ENCODE assay signal across 8 cellular contexts in genomic region chr11:64148200-64148916, GRCh38. TPM values are rescaled to one million over a fixed set of nuclear protein-coding genes. Genes with fewer than 3 reads are reported as not detected.
DNase-seq lines count a peak whose midpoint lies in the region; ATAC-seq and TF ChIP-seq lines count a peak whose summit lies in the region.

No MANE protein-coding gene starts in this region.

- ATAC-seq in WTC11 (peak; percentile 58), HG02798 (IDR thresholded peaks at IDR 0.05; ENCODE audit: poor library complexity, unreplicated experiment) (no peak), GM21423 (IDR thresholded peaks at IDR 0.05; ENCODE audit: unreplicated experiment) (no peak)

- TF ChIP-seq CTCF in GM12874 (IDR thresholded peaks at IDR 0.05; ENCODE audit: insufficient read depth, low read depth, low read length) (peak; percentile 87), WTC11 (IDR thresholded peaks at IDR 0.05) (peak; percentile 75)

- in situ Hi-C loops in T47D (cut with HindIII; ENCODE audit: low pct_unique_long_range_greater_than_20kb, low sequenced_read_pairs): no loop called here

- peak; percentile 41 for DNase-seq in NCI-H2029 (lab: John Stamatoyannopoulos, UW)
- peak; percentile 81 for DNase-seq in WTC11 (ENCODE audit: low spot score)
- DNase-seq in T47D (ENCODE audit: low read depth in 1 of 2, low spot score in 1 of 2): peak; percentile 71 to 73
- DNase-seq in iris pigment epithelial cell (ENCODE audit: low read depth): peak; percentile 56
- peak; percentile 39 to 65 for DNase-seq in stimulated activated CD4-positive, alpha-beta T cell treated with anti-CD3 and anti-CD28 coated beads, Interleukin-12 subunit alpha, Interleukin-12 subunit beta, amount 100 ng/mL, for 24 hours (ENCODE audit: low read depth in 2 of 2)

- peaks cover 12% of the 10 kb centered on the region for H3K27me3 Mint-ChIP-seq in WTC11 (ENCODE audit: low read depth)

- CTCF ChIA-PET in WTC11 (lab: Charles Lee): interaction anchor here (0.5 to 4.0 kb wide), 24 partner anchors 11 to 382 kb away, joined by 3 to 75 read pairs (median 4); no protein-coding TSS in a partner anchor

- H3K36me3 Mint-ChIP-seq in WTC11: no peaks in the 10 kb centered on the region

- H3K27ac Mint-ChIP-seq in WTC11: 0 out of 2 replicates have a peak overlapping the region, but pooled peaks have one; percentile 28

- POLR2A ChIA-PET in WTC11 (lab: Charles Lee): no interaction called here

- peaks cover 21% of the 10 kb centered on the region for H3K4me1 Mint-ChIP-seq in WTC11

- H3K9me3 Mint-ChIP-seq in WTC11: no peaks in the 10 kb centered on the region

- H3K4me3 Mint-ChIP-seq in WTC11: no peak overlapping the region

TF ChIP-seq in WTC11, 78 proteins besides CTCF, POLR2A, EP300 and RAD21:
- no peak for TF ChIP-seq ATF3 (CRISPR knock-in tag; conservative IDR thresholded peaks at IDR 0.05)
- TF ChIP-seq MXD4 (CRISPR knock-in tag; IDR thresholded peaks at IDR 0.05; ENCODE audit: borderline replicate concordance): no peak

RNA-seq across cellular contexts. Expression of gene MACROD1, which starts 17.6 kb away (rescaled TPM):
- 36.9 to 54.4 TPM (median 52.9 TPM) in 3 replicates for total RNA-seq in WTC11 (2021)

RNA-seq across cellular contexts. Expression of gene STIP1, which starts 37.6 kb away (rescaled TPM):
- total RNA-seq in WTC11 (2021): 291 to 296 TPM (median 296 TPM) in 3 replicates

RNA-seq across cellular contexts. Expression of gene FERMT3, which starts 58.2 kb away (rescaled TPM):
- total RNA-seq in WTC11 (2021): 3.8 to 8.2 TPM (median 3.8 TPM) in 3 replicates
